Comparison of ENCODE assay signal across 9 cellular contexts in the genomic region with DNA sequence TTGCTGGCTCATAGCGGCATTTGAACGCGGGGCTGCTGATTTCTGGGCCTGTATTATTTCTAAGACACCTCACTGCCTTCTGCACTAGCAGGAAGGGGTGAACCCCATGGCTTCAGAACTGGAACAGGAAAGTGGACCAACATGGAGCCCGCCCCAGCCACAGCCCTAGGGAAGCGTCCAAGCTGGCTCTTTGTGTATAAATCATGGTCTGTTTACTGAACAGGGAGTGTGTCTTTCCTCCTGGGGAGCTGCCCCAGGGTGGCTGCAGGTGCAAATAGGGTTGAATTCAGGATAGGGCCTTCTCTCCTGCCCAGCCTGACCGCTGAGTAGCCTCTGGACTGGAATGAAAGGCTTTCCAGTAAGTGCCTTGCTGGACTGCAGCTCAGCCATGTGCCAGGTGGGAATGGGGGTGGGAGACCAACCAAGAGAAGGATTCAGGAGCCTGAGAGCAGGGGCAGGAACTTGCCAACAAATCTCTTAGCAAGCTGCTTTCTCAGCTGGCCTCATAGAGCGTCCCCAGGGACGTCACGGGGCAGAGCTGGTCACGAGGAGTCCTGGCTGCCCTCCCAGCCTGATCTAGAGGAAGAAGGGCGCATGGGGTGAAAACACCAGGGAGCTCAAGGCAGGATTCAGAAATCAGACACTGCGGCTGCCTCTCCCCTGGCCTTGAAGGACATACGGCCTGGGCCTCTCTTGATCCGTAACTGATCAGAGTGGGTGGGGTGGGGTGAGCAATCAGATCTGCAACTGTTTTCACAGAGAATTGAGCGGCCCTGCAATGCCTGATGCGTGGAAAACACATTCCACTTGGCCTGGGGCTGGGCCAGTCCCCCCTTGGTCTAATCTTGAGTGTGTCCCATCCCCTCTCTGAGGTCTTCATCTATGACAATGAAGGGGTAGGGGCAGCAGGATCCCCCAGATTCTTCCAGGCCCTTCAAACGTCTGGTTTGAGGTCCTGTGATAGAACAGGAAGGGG. TPM values are rescaled to one million over a fixed set of nuclear protein-coding genes. Genes with fewer than 3 reads are reported as not detected.
DNase-seq lines count a peak whose midpoint lies in the region; ATAC-seq and TF ChIP-seq lines count a peak whose summit lies in the region.
"Had no signal": no experiment of that assay in that cellular context is flagged by ENCODE, and none has a peak within 500 bp of the region (broad histone marks: within the 10 kb centered on the region; RNA-seq: fewer than 3 reads in every experiment).

No MANE protein-coding gene starts in this region.

- H3K4me3 Mint-ChIP-seq in T-helper 2 cell treated with Interferon-gamma antibody and Interleukin-4, amounts not matched to agents 5 μg/mL and 100 μg/mL, for 36 hours: no peak overlapping the region
- no peak overlapping the region for H3K4me3 Mint-ChIP-seq in activated CD4-positive, alpha-beta memory T cell treated with anti-CD3 and anti-CD28 coated beads for 36 hours
- H3K4me3 Mint-ChIP-seq: dendritic cell treated with granulocyte-macrophage colony-stimulating factor and Interleukin-4, amounts not matched to agents 40 ng/mL and 50 ng/mL, for 4 days had no signal

- H3K4me3 ChIP-seq in sigmoid colon (no peak overlapping the region), MG63 (no peak overlapping the region)

- no peaks in the 10 kb centered on the region for H3K4me1 Mint-ChIP-seq in T-helper 2 cell treated with Interferon-gamma antibody and Interleukin-4, amounts not matched to agents 5 μg/mL and 100 μg/mL, for 36 hours (ENCODE audit: low read depth)
- H3K4me1 Mint-ChIP-seq in activated CD4-positive, alpha-beta memory T cell treated with anti-CD3 and anti-CD28 coated beads for 36 hours (ENCODE audit: low read depth): peaks cover 7% of the 10 kb centered on the region

- peak in 2 of 4 donors; percentile 82 to 86 for TF ChIP-seq EP300 in sigmoid colon (IDR thresholded peaks at IDR 0.05)

- POLR2A ChIA-PET in activated CD4-positive, alpha-beta memory T cell treated with anti-CD3 and anti-CD28 coated beads for 36 hours (lab: Charles Lee): no interaction called here

- H3K27ac ChIP-seq in VCaP (peak overlapping the region; percentile 80), sigmoid colon (peak overlapping the region; percentile 87 to 94 (median 90))

- no peaks in the 10 kb centered on the region for H3K9me3 Mint-ChIP-seq in T-helper 2 cell treated with Interferon-gamma antibody and Interleukin-4, amounts not matched to agents 5 μg/mL and 100 μg/mL, for 36 hours
- no peaks in the 10 kb centered on the region for H3K9me3 Mint-ChIP-seq in activated CD4-positive, alpha-beta memory T cell treated with anti-CD3 and anti-CD28 coated beads for 36 hours
- H3K9me3 Mint-ChIP-seq: dendritic cell treated with granulocyte-macrophage colony-stimulating factor and Interleukin-4, amounts not matched to agents 40 ng/mL and 50 ng/mL, for 4 days had no signal

- TF ChIP-seq POLR2A in sigmoid colon (IDR thresholded peaks at IDR 0.05): no peak

- H3K27me3 Mint-ChIP-seq in T-helper 2 cell treated with Interferon-gamma antibody and Interleukin-4, amounts not matched to agents 5 μg/mL and 100 μg/mL, for 36 hours (ENCODE audit: low read depth): peaks cover 22% of the 10 kb centered on the region
- no peaks in the 10 kb centered on the region for H3K27me3 Mint-ChIP-seq in activated CD4-positive, alpha-beta memory T cell treated with anti-CD3 and anti-CD28 coated beads for 36 hours
- H3K27me3 Mint-ChIP-seq: dendritic cell treated with granulocyte-macrophage colony-stimulating factor and Interleukin-4, amounts not matched to agents 40 ng/mL and 50 ng/mL, for 4 days had no signal

- peak; percentile 91 for ATAC-seq in left ventricle myocardium superior

- H3K36me3 Mint-ChIP-seq in T-helper 2 cell treated with Interferon-gamma antibody and Interleukin-4, amounts not matched to agents 5 μg/mL and 100 μg/mL, for 36 hours (ENCODE audit: low read depth): no peaks in the 10 kb centered on the region
- no peaks in the 10 kb centered on the region for H3K36me3 Mint-ChIP-seq in activated CD4-positive, alpha-beta memory T cell treated with anti-CD3 and anti-CD28 coated beads for 36 hours

- peaks cover 0 to 51% (median 37%) of the 10 kb centered on the region in 4 donors for H3K4me1 ChIP-seq in sigmoid colon

- TF ChIP-seq CTCF in VCaP (conservative IDR thresholded peaks at IDR 0.05): no peak
- no peak for TF ChIP-seq CTCF in sigmoid colon (IDR thresholded peaks at IDR 0.05)

- peak; percentile 88 for DNase-seq in GM03348 (ENCODE audit: low spot score)
- DNase-seq in left ventricle myocardium superior: peak; percentile 96
- peak; percentile 97 for DNase-seq in sigmoid colon
- no peak for DNase-seq in T-helper 2 cell
- DNase-seq in T-helper 2 cell treated with Interferon-gamma antibody and Interleukin-4, amounts not matched to agents 5 μg/mL and 100 μg/mL, for 36 hours (ENCODE audit: low spot score): no peak
- DNase-seq in activated CD4-positive, alpha-beta memory T cell treated with anti-CD3 and anti-CD28 coated beads for 36 hours: no peak
- no peak for DNase-seq in MG63

- WGBS in sigmoid colon, 2 donors: 50 to 69% methylated on average over 17 of the region's 17 CpGs

- intact Hi-C loops in left ventricle myocardium superior (cut with micrococcal nuclease): loop anchor here (5.0 kb wide), 1 partner anchor 46 kb away; no protein-coding TSS in a partner anchor
- intact Hi-C loops in sigmoid colon (cut with DNase I): loop anchor here (2.0 kb wide), 5 partner anchors 15 to 135 kb away; a partner anchor contains a TSS
- intact Hi-C loops in activated CD4-positive, alpha-beta memory T cell treated with anti-CD3 and anti-CD28 coated beads for 36 hours (cut with micrococcal nuclease): no loop called here

- H3K36me3 ChIP-seq in sigmoid colon (no peaks in the 10 kb centered on the region), MG63 (no peaks in the 10 kb centered on the region)

- no peaks in the 10 kb centered on the region for H3K9me3 ChIP-seq in sigmoid colon
- no peaks in the 10 kb centered on the region for H3K9me3 ChIP-seq in MG63

- CTCF ChIA-PET in activated CD4-positive, alpha-beta memory T cell treated with anti-CD3 and anti-CD28 coated beads for 36 hours (lab: Charles Lee): no interaction called here

- H3K27ac Mint-ChIP-seq in T-helper 2 cell treated with Interferon-gamma antibody and Interleukin-4, amounts not matched to agents 5 μg/mL and 100 μg/mL, for 36 hours: no peak overlapping the region
- no peak overlapping the region for H3K27ac Mint-ChIP-seq in activated CD4-positive, alpha-beta memory T cell treated with anti-CD3 and anti-CD28 coated beads for 36 hours
- H3K27ac Mint-ChIP-seq: dendritic cell treated with granulocyte-macrophage colony-stimulating factor and Interleukin-4, amounts not matched to agents 40 ng/mL and 50 ng/mL, for 4 days had no signal

- H3K27me3 ChIP-seq in sigmoid colon (no peaks in the 10 kb centered on the region), MG63 (no peaks in the 10 kb centered on the region)

RNA-seq across cellular contexts. Expression of a gene that starts 56.5 kb away (rescaled TPM):
- total RNA-seq in left ventricle myocardium superior (46.3 TPM), sigmoid colon (10 to 100 TPM; 15.5 to 37.4 (median 19.7) TPM)
- 10 to 100 TPM in 1 of 3 donors, 1 to 10 TPM in 2; 4.6 to 28.9 (median 6.6) TPM for polyA plus RNA-seq in sigmoid colon
- total RNA-seq in activated CD4-positive, alpha-beta memory T cell treated with anti-CD3 and anti-CD28 coated beads for 36 hours: 10 to 100 TPM; 26.8 to 26.9 TPM
- total RNA-seq in MG63 (2014; rRNA removed; shearing (Covaris generic); ENCODE audit: low replicate concordance): 12.9 and 18.8 TPM in 2 replicates

Comparison
In these comparisons a context has a peak if more than half of its experiments do, and no peak if none do; other contexts are left out.
1. DNase-seq: peak in GM03348 (single experiment), left ventricle myocardium superior (single experiment) and sigmoid colon (single experiment); none in T-helper 2 cell (0 of 5), T-helper 2 cell treated with Interferon-gamma antibody and Interleukin-4, amounts not matched to agents 5 μg/mL and 100 μg/mL, for 36 hours (single experiment), activated CD4-positive, alpha-beta memory T cell treated with anti-CD3 and anti-CD28 coated beads for 36 hours (single experiment) and MG63 (single experiment).